In the genomic region with DNA sequence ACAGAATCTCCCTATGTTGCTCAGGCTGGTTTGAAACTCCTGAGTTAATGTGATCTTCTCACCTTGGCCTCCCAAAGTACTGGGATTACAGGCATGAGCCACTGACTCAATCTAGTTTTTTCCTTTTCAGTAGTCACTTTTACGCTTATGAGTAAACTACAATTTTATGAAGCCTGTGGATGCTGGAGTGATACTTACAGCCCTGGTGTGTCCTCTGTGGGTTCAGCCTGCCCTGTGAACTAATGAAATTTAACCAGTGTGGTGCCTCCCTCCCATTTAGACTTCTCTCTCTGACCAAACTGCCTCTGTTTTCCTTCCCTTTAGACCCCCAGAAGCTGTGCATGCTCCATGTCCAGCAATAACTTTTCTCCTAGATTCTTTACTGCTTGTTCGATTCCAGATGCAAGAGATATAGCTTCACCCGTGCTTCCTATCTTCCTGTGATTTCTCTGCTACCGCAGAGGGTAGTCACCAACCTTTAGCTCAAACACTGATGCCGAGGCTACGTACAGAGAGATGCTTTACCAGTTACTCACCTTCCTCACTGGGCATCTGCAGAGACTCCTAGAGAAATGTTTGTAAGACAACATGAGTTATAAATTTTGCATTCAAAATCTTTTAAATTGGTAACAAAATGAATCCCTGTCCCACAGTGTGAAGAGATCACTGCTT, we compare ENCODE assay signal across 16 cellular contexts.
DNase-seq lines count a peak whose midpoint lies in the region; ATAC-seq and TF ChIP-seq lines count a peak whose summit lies in the region.
"Had no signal": no experiment of that assay in that cellular context is flagged by ENCODE, and none has a peak within 500 bp of the region (broad histone marks: within the 10 kb centered on the region; RNA-seq: fewer than 3 reads in every experiment).

No MANE protein-coding gene starts in this region.

- ATAC-seq in GM18870 (IDR thresholded peaks at IDR 0.05; ENCODE audit: unreplicated experiment): peak; percentile 81
- ATAC-seq: CD8-positive, alpha-beta T cell; T-cell had no signal

- TF ChIP-seq CTCF in astrocyte of the spinal cord (IDR thresholded peaks at IDR 0.05; ENCODE audit: low read depth, low read length): no peak

- H3K27ac ChIP-seq in caudate nucleus (ENCODE audit: low read depth, low read length): no peak overlapping the region
- H3K27ac ChIP-seq: ovary had no signal

- H3K4me3 ChIP-seq in astrocyte of the spinal cord (ENCODE audit: low read depth, low read length): no peak overlapping the region
- H3K4me3 ChIP-seq: ovary had no signal

- DNase-seq in HS-27A (ENCODE audit: low read depth) (peak; percentile 22), astrocyte of the spinal cord (ENCODE audit: low read depth, low spot score) (peak; percentile 71), non-pigmented ciliary epithelial cell (ENCODE audit: low read depth) (peak; percentile 70), islet precursor cell (no peak), DMS53 (lab: John Stamatoyannopoulos, UW) (no peak), caudate nucleus (lab: John Stamatoyannopoulos, UW) (no peak), HuH-7.5 (ENCODE audit: low spot score) (no peak)
- DNase-seq: activated CD4-positive, CD25-positive, alpha-beta regulatory T cell treated with anti-CD3 and anti-CD28 coated beads, Interleukin-2, amount 50 U/mL, for 72 hours; CD8-positive, alpha-beta T cell; GDM1; midbrain; NCI-H1417; OCI-M1; ovary; T-cell had no signal

- in situ Hi-C loops in astrocyte of the spinal cord (cut with HindIII; ENCODE audit: low sequenced_read_pairs): no loop called here

Comparison
In these comparisons a context has a peak if more than half of its experiments do, and no peak if none do; other contexts are left out.
1. DNase-seq: peak in HS-27A (single experiment), astrocyte of the spinal cord (single experiment) and non-pigmented ciliary epithelial cell (single experiment); none in islet precursor cell (single experiment), DMS53 (single experiment), caudate nucleus (0 of 61) and HuH-7.5 (single experiment).